In the genomic region with DNA sequence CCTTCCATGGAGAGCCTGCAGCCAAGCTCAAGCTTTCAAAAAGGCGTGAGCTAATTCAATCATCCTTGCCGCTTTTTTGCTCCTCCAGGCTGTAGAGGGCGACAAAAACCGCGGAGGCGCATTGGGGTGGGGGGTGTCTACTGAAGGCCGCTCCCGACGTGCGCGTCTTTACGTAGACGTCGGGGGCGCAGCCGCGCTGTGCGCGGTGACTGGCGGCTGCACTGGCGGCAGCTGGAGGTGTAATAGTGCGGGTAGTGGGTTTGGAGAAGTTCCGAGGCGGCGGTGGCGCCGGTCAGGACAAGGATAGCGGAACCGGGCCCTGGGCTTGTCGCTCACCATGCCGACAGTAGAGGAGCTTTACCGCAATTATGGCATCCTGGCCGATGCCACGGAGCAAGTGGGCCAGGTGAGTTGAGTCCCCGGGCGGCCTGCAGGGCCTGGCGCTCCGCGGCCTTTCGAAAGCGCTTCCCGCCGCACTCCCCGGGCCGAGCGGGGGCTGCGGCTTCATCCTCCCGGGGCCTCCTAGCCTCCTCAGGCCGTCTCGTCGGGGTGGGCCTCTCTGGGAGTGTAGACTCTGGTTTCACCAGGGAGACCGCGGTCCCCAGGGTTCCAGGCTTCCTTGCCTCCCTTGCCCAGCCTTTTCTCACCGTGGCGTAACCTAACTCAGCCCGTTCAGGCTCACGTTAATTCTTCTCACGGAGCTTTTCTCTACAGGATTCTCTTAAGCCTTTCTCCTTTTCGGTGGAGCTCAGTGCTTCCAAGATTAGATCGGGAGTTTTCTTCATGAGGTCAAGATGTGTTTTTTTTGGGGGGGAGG, we compare ENCODE assay signal across 8 cellular contexts. TPM values are rescaled to one million over a fixed set of nuclear protein-coding genes. Genes with fewer than 3 reads are reported as not detected.
A peak's percentile ranks its signal among the peaks of the same experiment; 100 is the strongest.
DNase-seq lines count a peak whose midpoint lies in the region; ATAC-seq and TF ChIP-seq lines count a peak whose summit lies in the region.

TSS of gene API5 (plus strand) at position 206 of the 817 bp plus-strand sequence. CDS start at position 338, 132 bp downstream.

- peak within 1 kb of the TSS; percentile 90 for H3K4me3 Mint-ChIP-seq in chondrocyte (ENCODE audit: unreplicated experiment)

- no peaks in the 10 kb centered on the region for H3K27me3 Mint-ChIP-seq in chondrocyte (ENCODE audit: low read depth)

- ATAC-seq in HG03442 (IDR thresholded peaks at IDR 0.05; ENCODE audit: unreplicated experiment) = peak; percentile 97

- no peaks in the 10 kb centered on the region for H3K9me3 Mint-ChIP-seq in chondrocyte (ENCODE audit: low read depth)

- CTCF ChIA-PET in BJ (lab: Yijun Ruan, JAX) = interaction anchor here (0.7 to 2.1 kb wide), 8 partner anchors 10 to 77 kb away, joined by 3 to 11 read pairs (median 4); partner anchors contain the start of gene TTC17

- H3K36me3 ChIP-seq in BJ (ENCODE audit: control insufficient read depth, insufficient read depth, low read length) (no peaks in the 10 kb centered on the region), kidney epithelial cell (ENCODE audit: control insufficient read depth, insufficient read depth, low read length) (no peaks in the 10 kb centered on the region)

- H3K4me3 ChIP-seq in BJ (ENCODE audit: low read depth, low read length) (peak within 1 kb of the TSS; percentile 68), kidney epithelial cell (ENCODE audit: low read depth, low read length) (peak within 1 kb of the TSS; percentile 48)

- H3K4me1 Mint-ChIP-seq in chondrocyte (ENCODE audit: low read depth) = peaks cover 49% of the 10 kb centered on the region

- TF ChIP-seq CTCF in BJ (IDR thresholded peaks at IDR 0.05; ENCODE audit: insufficient read depth, low read depth, low read length) (peak; percentile 89), chondrocyte (IDR thresholded peaks at IDR 0.05) (peak; percentile 88), kidney epithelial cell (IDR thresholded peaks at IDR 0.05; ENCODE audit: insufficient read depth, low read length, poor library complexity, severe bottlenecking) (peak; percentile 91)

- DNase-seq in BJ (ENCODE audit: low read depth) (peak; percentile 63), GM19238 (ENCODE audit: insufficient read length, low spot score) (peak; percentile 73), NCI-H510A treated with DMSO at 0.1 percent for 48 hours (lab: John Stamatoyannopoulos, UW) (peak; percentile 75), chondrocyte (ENCODE audit: low spot score) (peak; percentile 96), kidney epithelial cell (ENCODE audit: low read depth) (peak; percentile 78)
- DNase-seq in activated CD4-positive, alpha-beta T cell treated with anti-CD3 and anti-CD28 coated beads for 24 hours (ENCODE audit: low read depth in 2 of 2) = peak; percentile 85 to 88
- peak; percentile 90 to 91 for DNase-seq in stimulated activated CD4-positive, alpha-beta T cell treated with anti-CD3 and anti-CD28 coated beads, Interleukin-15, amount 100 ng/mL, for 48 hours (ENCODE audit: low read depth in 2 of 2)

- H3K36me3 Mint-ChIP-seq in chondrocyte (ENCODE audit: low read depth) = no peaks in the 10 kb centered on the region

- H3K27ac Mint-ChIP-seq in chondrocyte (ENCODE audit: unreplicated experiment) = peak within 1 kb of the TSS; percentile 96

- no peaks in the 10 kb centered on the region for H3K27me3 ChIP-seq in BJ (ENCODE audit: control insufficient read depth, insufficient read depth, low read length)
- no peaks in the 10 kb centered on the region for H3K27me3 ChIP-seq in kidney epithelial cell (ENCODE audit: control insufficient read depth, insufficient read depth, low read length)

- POLR2A ChIA-PET in BJ (lab: Charles Lee) = interaction anchor here (0.6 kb wide), 1 partner anchor 201 kb away, joined by 3 read pairs; no protein-coding TSS in a partner anchor

RNA-seq across cellular contexts. Expression of gene API5, which starts in this region (rescaled TPM):
- polyA plus RNA-seq in BJ (2011; rRNA removed) = 29.3 and 58.2 TPM in 2 replicates
- 19.5 and 26.5 TPM in 2 replicates for polyA minus RNA-seq in BJ (2011; rRNA and poly(A)+ RNA removed)
- 80.6 to 82.3 TPM (median 81.3 TPM) in 3 replicates for total RNA-seq in chondrocyte
- total RNA-seq in kidney epithelial cell = 117 and 132 TPM in 2 replicates

Comparison
In these comparisons a context has a peak if more than half of its experiments do, and no peak if none do; other contexts are left out.
1. Peak in every context shown above with its lines: DNase-seq, ATAC-seq and H3K4me3 ChIP-seq.